In the genomic region with DNA sequence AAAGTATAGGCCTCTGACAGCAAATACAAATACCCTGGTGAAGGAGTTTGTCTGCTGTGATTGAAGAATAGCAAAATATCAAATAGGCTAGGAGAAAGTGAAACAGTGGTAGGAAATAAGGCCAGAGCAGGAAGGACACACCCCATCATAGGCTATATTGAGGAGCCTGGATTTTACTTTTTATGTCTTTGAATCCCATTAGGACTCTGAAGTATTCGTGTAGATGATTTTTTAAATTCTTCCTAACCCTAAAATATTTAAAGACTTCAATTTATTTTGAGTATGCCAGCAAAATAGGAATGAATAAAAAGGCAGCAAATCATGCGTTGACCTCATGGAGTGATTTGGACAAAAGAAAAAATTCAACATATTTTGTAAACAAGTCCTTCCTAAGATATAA, we compare ENCODE assay signal across 25 cellular contexts.
DNase-seq lines count a peak whose midpoint lies in the region; ATAC-seq and TF ChIP-seq lines count a peak whose summit lies in the region.
"Had no signal": no experiment of that assay in that cellular context is flagged by ENCODE, and none has a peak within 500 bp of the region (broad histone marks: within the 10 kb centered on the region; RNA-seq: fewer than 3 reads in every experiment).

No MANE protein-coding gene starts in this region.

- TF ChIP-seq POLR2A in transverse colon (IDR thresholded peaks at IDR 0.05), result no peak

- no peak overlapping the region for H3K4me3 ChIP-seq in transverse colon
- H3K4me3 ChIP-seq: GM23338 had no signal

- H3K9me3 ChIP-seq in transverse colon, result no peaks in the 10 kb centered on the region
- H3K9me3 ChIP-seq: Caco-2, SK-N-SH had no signal

- no peak for TF ChIP-seq CTCF in HFFc6 (IDR thresholded peaks at IDR 0.05)
- TF ChIP-seq CTCF in osteocyte (IDR thresholded peaks at IDR 0.05), result no peak
- no peak for TF ChIP-seq CTCF in transverse colon (IDR thresholded peaks at IDR 0.05)

- H3K27me3 Mint-ChIP-seq in HFFc6 (ENCODE audit: insufficient read depth) (no peaks in the 10 kb centered on the region), osteocyte (ENCODE audit: unreplicated experiment) (no peaks in the 10 kb centered on the region)
- H3K27me3 Mint-ChIP-seq: IgD-negative memory B cell had no signal

- in situ Hi-C loops in transverse colon (cut with MboI; ENCODE audit: low pct_ligation_motif_present in 1 of 4, low pct_unique_long_range_greater_than_20kb in 1 of 4, low sequenced_read_pairs in 3 of 4), result no loop called here

- H3K27me3 ChIP-seq in transverse colon, result no peaks in the 10 kb centered on the region

- H3K27ac Mint-ChIP-seq in HFFc6, result peak overlapping the region; percentile 46; the same call in 1 of the 2 replicates
- peak overlapping the region; percentile 74 for H3K27ac Mint-ChIP-seq in osteocyte (ENCODE audit: unreplicated experiment)
- H3K27ac Mint-ChIP-seq: CD8-positive, alpha-beta T cell; GM23338; H9; IgD-negative memory B cell had no signal

- H3K36me3 ChIP-seq in transverse colon, result no peaks in the 10 kb centered on the region

- DNase-seq in AG20443 (ENCODE audit: low spot score), result peak; percentile 29
- peak; percentile 20 for DNase-seq in HFFc6
- DNase-seq in fibroblast of peridontal ligament (ENCODE audit: extremely low read depth), result peak; percentile 28
- no peak for DNase-seq in osteocyte (ENCODE audit: extremely low spot score, unreplicated experiment)
- no peak for DNase-seq in NCI-H524 (lab: John Stamatoyannopoulos, UW)
- DNase-seq in transverse colon, result no peak
- DNase-seq: Caco-2; CD8-positive, alpha-beta T cell; GF-D8; H9; MM.1S; NCI-H187; NCI-H2081 treated with DMSO at 0.1 percent for 48 hours; NCI-H2171; NCI-H226; NCI-H510A; NCI-H748 treated with DMSO at 0.1 percent for 48 hours; PC-3; SK-N-SH; SW 1271 had no signal

- H3K9me3 Mint-ChIP-seq in HFFc6 (no peaks in the 10 kb centered on the region), osteocyte (ENCODE audit: unreplicated experiment) (peaks cover 3% of the 10 kb centered on the region)
- H3K9me3 Mint-ChIP-seq: GM23338, H9 had no signal

- no peak for ATAC-seq in HG03025 (IDR thresholded peaks at IDR 0.05; ENCODE audit: low FRiP score, unreplicated experiment)
- ATAC-seq: CD8-positive, alpha-beta T cell; GM23338; PC-3 had no signal

- TF ChIP-seq EP300 in transverse colon (IDR thresholded peaks at IDR 0.05; ENCODE audit: low read depth), result no peak

- H3K36me3 Mint-ChIP-seq in HFFc6 (ENCODE audit: low read depth) (peaks cover 9% of the 10 kb centered on the region; the same call in 1 of the 2 replicates), osteocyte (ENCODE audit: unreplicated experiment) (no peaks in the 10 kb centered on the region)
- H3K36me3 Mint-ChIP-seq: CD8-positive, alpha-beta T cell had no signal

- no peak overlapping the region; the same call in 1 of the 2 replicates for H3K4me3 Mint-ChIP-seq in HFFc6
- no peak overlapping the region for H3K4me3 Mint-ChIP-seq in osteocyte (ENCODE audit: unreplicated experiment)
- H3K4me3 Mint-ChIP-seq: CD8-positive, alpha-beta T cell; GM23338; H9; IgD-negative memory B cell had no signal

- intact Hi-C loops in transverse colon (cut with DNase I; ENCODE audit: low total_unique reads), result no loop called here

- H3K4me1 Mint-ChIP-seq in HFFc6 (ENCODE audit: low read depth), result peaks cover 27% of the 10 kb centered on the region
- peaks cover 22% of the 10 kb centered on the region for H3K4me1 Mint-ChIP-seq in osteocyte (ENCODE audit: unreplicated experiment)
- H3K4me1 Mint-ChIP-seq: H9, IgD-negative memory B cell had no signal

- 69% methylated on average over 2 of the region's 2 CpGs for WGBS in transverse colon (ENCODE audit: low coverage in 1 of 2), 2 donors

- H3K27ac ChIP-seq in transverse colon, result no peak overlapping the region
- H3K27ac ChIP-seq: C4-2B, KMS-11 had no signal

- H3K4me1 ChIP-seq in transverse colon, result no peaks in the 10 kb centered on the region
- H3K4me1 ChIP-seq: Caco-2 had no signal

Comparison
In these comparisons a context has a peak if more than half of its experiments do, and no peak if none do; other contexts are left out.
1. DNase-seq: peak in AG20443 (single experiment), HFFc6 (single experiment) and fibroblast of peridontal ligament (single experiment); none in osteocyte (single experiment), NCI-H524 (0 of 2) and transverse colon (single experiment).